9 cellular contexts compared by ENCODE assay signal in genomic region chr15:76337739-76338554, GRCh38. TPM values are rescaled to one million over a fixed set of nuclear protein-coding genes. Genes with fewer than 3 reads are reported as not detected.
DNase-seq lines count a peak whose midpoint lies in the region; ATAC-seq and TF ChIP-seq lines count a peak whose summit lies in the region.
"Had no signal": no experiment of that assay in that cellular context is flagged by ENCODE, and none has a peak within 500 bp of the region (broad histone marks: within the 10 kb centered on the region; RNA-seq: fewer than 3 reads in every experiment).

No MANE protein-coding gene starts in this region.

- H3K27ac ChIP-seq in dorsolateral prefrontal cortex, result no peak overlapping the region
- H3K27ac ChIP-seq in neutrophil, result peak overlapping the region; percentile 88

- peaks cover 8% of the 10 kb centered on the region for H3K9me3 ChIP-seq in neutrophil

- CTCF ChIA-PET in GM10248 (lab: Yijun Ruan, JAX), result interaction anchor here (2.2 kb wide), 1 partner anchor 152 kb away, joined by 7 read pairs; no protein-coding TSS in a partner anchor

- intact Hi-C loops in dorsolateral prefrontal cortex (cut with DNase I), result loop anchor here in 1 of 2 donors (10.0 kb wide), 1 partner anchor 153 kb away; no protein-coding TSS in a partner anchor

- H3K36me3 ChIP-seq in neutrophil, result peaks cover 12% of the 10 kb centered on the region

- ATAC-seq in HG02970 (IDR thresholded peaks at IDR 0.05; ENCODE audit: low FRiP score, unreplicated experiment), result no peak

- H3K4me1 ChIP-seq in neutrophil (ENCODE audit: control insufficient read depth in 1 of 2, insufficient read depth in 1 of 2, low read depth in 1 of 2, low read length in 1 of 2), result peaks cover 78 to 81% of the 10 kb centered on the region in 2 experiments

- DNase-seq in GM10266 (ENCODE audit: extremely low spot score) (peak; percentile 51), NCI-H2227 (lab: John Stamatoyannopoulos, UW; ENCODE audit: unreplicated experiment) (peak; percentile 38), dorsolateral prefrontal cortex (no peak), DMS 273 treated with DMSO at 0.1 percent for 48 hours (lab: John Stamatoyannopoulos, UW) (no peak), GM10248 (ENCODE audit: extremely low spot score) (no peak), kidney tubule cell (ENCODE audit: low spot score) (no peak)

- TF ChIP-seq CTCF in GM10266 (IDR thresholded peaks at IDR 0.05; ENCODE audit: control insufficient read depth, insufficient read depth, low read depth, missing control alignments), result no peak
- no peak for TF ChIP-seq CTCF in dorsolateral prefrontal cortex (IDR thresholded peaks at IDR 0.05 in 54 of 56, conservative IDR thresholded peaks at IDR 0.05 in 2 of 56; ENCODE audit: low read depth in 1 of 56, partially characterized antibody in 56 of 56)
- no peak for TF ChIP-seq CTCF in neutrophil (IDR thresholded peaks at IDR 0.05)
- TF ChIP-seq CTCF in GM10248 (IDR thresholded peaks at IDR 0.05; ENCODE audit: control extremely low read depth, extremely low read depth, low read depth, missing control alignments), result no peak

- H3K27me3 ChIP-seq in dorsolateral prefrontal cortex (peaks cover 6 to 100% (median 96%) of the 10 kb centered on the region in 45 donors), neutrophil (peaks cover 93% of the 10 kb centered on the region)

- H3K4me3 ChIP-seq in dorsolateral prefrontal cortex, result peak overlapping the region in 42 of 59 donors; percentile 2 to 62 (median 41)
- H3K4me3 ChIP-seq in neutrophil (ENCODE audit: low read depth in 1 of 2, low read length in 1 of 2), result peak overlapping the region; percentile 71 to 89

- POLR2A ChIA-PET in GM10248 (lab: Yijun Ruan, JAX), result no interaction called here

RNA-seq across cellular contexts. Expression of gene ISL2, which starts 1.4 kb away (rescaled TPM):
- total RNA-seq in dorsolateral prefrontal cortex, result 1 to 10 TPM in 2 of 120 experiments, under 1 TPM in 35, not detected in 83; 0.29 to 1.3 (median 0.46) TPM
- total RNA-seq: posterior vena cava had no signal

RNA-seq across cellular contexts. Expression of gene ETFA, which starts 26.7 kb away (rescaled TPM):
- total RNA-seq in dorsolateral prefrontal cortex, result 100 to 1,000 TPM in 4 of 120 experiments, 10 to 100 TPM in 116; 50.8 to 118 (median 77.6) TPM

Comparison
In these comparisons a context has a peak if more than half of its experiments do, and no peak if none do; other contexts are left out.
1. DNase-seq: peak in GM10266 (single experiment) and NCI-H2227 (single experiment); none in dorsolateral prefrontal cortex (0 of 10), DMS 273 treated with DMSO at 0.1 percent for 48 hours (single experiment), GM10248 (single experiment) and kidney tubule cell (single experiment).